ENCODE assay signal across 34 cellular contexts in the genomic region with DNA sequence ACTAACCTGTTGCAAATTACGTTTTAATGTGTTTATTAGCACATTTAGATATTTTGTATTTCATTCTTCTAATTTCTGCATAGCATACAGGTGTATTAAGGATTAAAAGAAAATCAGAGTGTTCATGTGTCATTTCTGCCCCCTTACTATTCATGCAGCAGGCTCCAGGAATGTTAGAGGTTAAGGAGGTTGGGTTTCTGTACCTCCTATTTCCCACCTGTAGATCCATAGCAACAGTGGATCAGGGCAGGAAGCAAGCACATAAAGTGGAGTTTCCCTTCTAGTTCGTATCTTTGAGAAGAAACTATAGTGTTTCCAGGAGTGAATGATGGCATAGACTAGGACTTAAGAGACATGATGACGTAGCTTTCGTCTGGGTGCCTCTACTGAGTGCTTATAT.
"Had no signal": no experiment of that assay in that cellular context is flagged by ENCODE, and none has a peak within 500 bp of the region (broad histone marks: within the 10 kb centered on the region; RNA-seq: fewer than 3 reads in every experiment).

No MANE protein-coding gene starts in this region.

- H3K4me3 ChIP-seq: MG63 had no signal

- H3K9me3 ChIP-seq: MG63 had no signal

- DNase-seq: Karpas-422, Kasumi-1, MG63, MM.1S, MV-4-11, NCI-H1048, NCI-H1092, NCI-H1092 treated with DMSO at 0.1 percent for 48 hours, NCI-H1105, NCI-H1105 treated with DMSO at 0.1 percent for 48 hours, NCI-H1417, NCI-H1417 treated with DMSO at 0.1 percent for 48 hours, NCI-H1436, NCI-H1436 treated with DMSO at 0.1 percent for 48 hours, NCI-H146, NCI-H1694, NCI-H1694 treated with DMSO at 0.1 percent for 48 hours, NCI-H187, NCI-H187 treated with DMSO at 0.1 percent for 48 hours, NCI-H1930, NCI-H2029, NCI-H2029 treated with DMSO at 0.1 percent for 48 hours, NCI-H2081, NCI-H2081 treated with DMSO at 0.1 percent for 48 hours, NCI-H2107, NCI-H2171, NCI-H2171 treated with DMSO at 0.1 percent for 48 hours, NCI-H2227 treated with DMSO at 0.1 percent for 48 hours, NCI-H226, NCI-H345, NCI-H446, NCI-H446 treated with DMSO at 0.1 percent for 48 hours, NCI-H510A, NCI-H510A treated with DMSO at 0.1 percent for 48 hours had no signal
